In the genomic region with DNA sequence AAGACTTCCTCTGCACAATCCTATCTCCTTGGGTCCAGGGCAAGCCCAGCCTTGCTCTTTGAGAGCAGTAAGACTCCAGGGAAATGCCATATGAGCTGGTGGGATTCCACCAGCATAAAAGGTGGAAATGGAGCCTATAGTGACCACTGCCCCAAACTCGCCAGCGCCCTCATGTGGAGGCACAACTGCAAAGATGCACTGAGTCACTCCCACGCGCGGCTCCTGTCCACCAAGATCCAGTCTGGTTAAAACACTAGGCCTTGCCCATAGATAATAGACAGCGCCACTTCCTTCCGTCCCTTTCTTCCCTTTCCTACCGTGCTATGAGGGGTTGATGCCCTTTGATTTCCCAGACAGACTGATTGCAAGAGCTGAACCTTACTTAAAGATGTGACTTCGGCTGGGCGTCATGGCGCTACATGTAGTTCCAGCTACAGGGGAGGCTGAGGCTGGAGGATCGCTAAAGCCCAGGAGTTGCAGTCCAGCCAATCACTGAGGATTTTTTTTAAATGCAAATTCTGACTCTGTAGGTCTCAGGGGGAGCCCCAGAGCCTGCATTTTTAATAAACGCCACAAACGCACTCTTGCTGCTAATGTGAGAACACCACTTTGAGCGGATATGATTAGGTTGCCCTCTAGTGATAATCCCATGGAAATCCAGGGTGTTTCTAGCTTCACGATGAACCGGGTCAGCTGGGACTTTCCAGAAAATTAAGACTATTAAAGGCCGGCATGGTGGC, we compare ENCODE assay signal across 9 cellular contexts.
A peak's percentile ranks its signal among the peaks of the same experiment; 100 is the strongest.
DNase-seq lines count a peak whose midpoint lies in the region; ATAC-seq, FAIRE-seq and TF ChIP-seq lines count a peak whose summit lies in the region.
"Had no signal": no experiment of that assay in that cellular context is flagged by ENCODE, and none has a peak within 500 bp of the region (broad histone marks: within the 10 kb centered on the region; RNA-seq: fewer than 3 reads in every experiment).

No MANE protein-coding gene starts in this region.

- H3K9me3 ChIP-seq in SJCRH30 (replicated peaks): no peaks in the 10 kb centered on the region
- no peaks in the 10 kb centered on the region for H3K9me3 ChIP-seq in small intestine (ENCODE audit: control insufficient read depth, low read depth)

- no peaks in the 10 kb centered on the region for H3K36me3 ChIP-seq in SJCRH30
- H3K36me3 ChIP-seq in small intestine (ENCODE audit: control insufficient read depth in 2 of 2, insufficient read depth in 2 of 2, low read length in 2 of 2): no peaks in the 10 kb centered on the region

- no peak overlapping the region for H3K27ac ChIP-seq in SJCRH30
- H3K27ac ChIP-seq in foreskin keratinocyte: no peak overlapping the region
- no peak overlapping the region for H3K27ac ChIP-seq in small intestine (ENCODE audit: low read depth in 1 of 2, low read length in 1 of 2)
- H3K27ac ChIP-seq: SK-N-MC had no signal

- H3K4me3 ChIP-seq in SJCRH30 (no peak overlapping the region), small intestine (ENCODE audit: low read depth in 1 of 2, low read length in 2 of 2) (no peak overlapping the region)
- H3K4me3 ChIP-seq: SK-N-MC had no signal

- WGBS in small intestine, 3 donors: 56 to 63% (median 56%) methylated on average over 18 of the region's 18 CpGs

- no peak for FAIRE-seq in small intestine (lab: Jason Lieb, UNC)

- ATAC-seq in foreskin keratinocyte: peak; percentile 48

- H3K27me3 ChIP-seq in SJCRH30: no peaks in the 10 kb centered on the region
- H3K27me3 ChIP-seq in foreskin keratinocyte: no peaks in the 10 kb centered on the region
- H3K27me3 ChIP-seq in small intestine (ENCODE audit: control insufficient read depth in 2 of 2, insufficient read depth in 2 of 2, low read length in 2 of 2): no peaks in the 10 kb centered on the region

- H3K4me1 ChIP-seq in SJCRH30: no peaks in the 10 kb centered on the region
- no peaks in the 10 kb centered on the region for H3K4me1 ChIP-seq in foreskin keratinocyte
- H3K4me1 ChIP-seq in small intestine (ENCODE audit: control insufficient read depth in 2 of 2, insufficient read depth in 1 of 2, low read depth in 1 of 2, low read length in 1 of 2): no peaks in the 10 kb centered on the region

- peak; percentile 0 for DNase-seq in COR-L47 (lab: John Stamatoyannopoulos, UW)
- DNase-seq in HCEC 1CT: peak; percentile 68
- DNase-seq in SJCRH30: peak; percentile 34 to 73
- peak; percentile 12 to 40 for DNase-seq in foreskin keratinocyte
- DNase-seq in small intestine: peak; percentile 56
- DNase-seq in activated effector memory CD4-positive, alpha-beta T cell treated with anti-CD3 and anti-CD28 coated beads, Interleukin-2, amount 50 U/mL, for 16 hours: no peak
- no peak for DNase-seq in inferior parietal cortex (ENCODE audit: extremely low spot score)
- DNase-seq in GM10266 (ENCODE audit: extremely low spot score): no peak

- TF ChIP-seq CTCF in foreskin keratinocyte (conservative IDR thresholded peaks at IDR 0.05) (peak; percentile 66), GM10266 (IDR thresholded peaks at IDR 0.05; ENCODE audit: control insufficient read depth, insufficient read depth, low read depth, missing control alignments) (no peak)

Comparison
In these comparisons a context has a peak if more than half of its experiments do, and no peak if none do; other contexts are left out.
1. DNase-seq: peak in COR-L47 (single experiment), HCEC 1CT (single experiment), SJCRH30 (2 of 2), foreskin keratinocyte (2 of 2) and small intestine (single experiment); none in activated effector memory CD4-positive, alpha-beta T cell treated with anti-CD3 and anti-CD28 coated beads, Interleukin-2, amount 50 U/mL, for 16 hours (single experiment), inferior parietal cortex (single experiment) and GM10266 (single experiment).